In genomic region chr3:46470831-46471230, GRCh38 we compare ENCODE assay signal across 1 cellular context.
TF ChIP-seq lines count a peak whose summit lies in the region.

No MANE protein-coding gene starts in this region.

TF ChIP-seq in GM23338, 12 proteins besides CTCF, POLR2A, EP300 and RAD21 (continued from another document):
- TF ChIP-seq REST (IDR thresholded peaks at IDR 0.05; ENCODE audit: unreplicated experiment) (no peak), ZNF462 (CRISPR knock-in tag; IDR thresholded peaks at IDR 0.05) (no peak)
TF ChIP-seq in GM23338: peak in this region for 0.
